ENCODE assay signal across 10 cellular contexts in the genomic region with DNA sequence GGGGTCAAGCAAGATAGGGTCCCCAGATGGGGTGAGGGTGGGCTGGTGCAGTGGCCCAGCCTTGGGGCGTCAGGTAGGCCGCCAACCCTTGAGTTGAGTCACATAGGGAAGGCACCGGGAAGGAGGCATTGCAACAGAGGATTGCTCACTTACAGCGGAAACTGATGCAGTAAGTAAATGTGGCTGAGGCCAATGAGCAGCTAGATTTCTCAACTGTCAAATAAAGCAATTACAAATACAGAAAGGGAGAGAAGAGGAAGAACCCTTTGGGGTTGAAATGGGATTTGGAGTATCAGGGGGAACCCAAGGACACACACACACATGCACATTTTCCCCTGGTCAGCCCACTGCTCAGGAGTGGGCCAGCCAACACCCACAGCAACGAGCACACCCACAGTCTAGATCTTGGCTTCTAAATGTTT. TPM values are rescaled to one million over a fixed set of nuclear protein-coding genes. Genes with fewer than 3 reads are reported as not detected.
DNase-seq lines count a peak whose midpoint lies in the region; ATAC-seq and TF ChIP-seq lines count a peak whose summit lies in the region.
"Had no signal": no experiment of that assay in that cellular context is flagged by ENCODE, and none has a peak within 500 bp of the region (broad histone marks: within the 10 kb centered on the region; RNA-seq: fewer than 3 reads in every experiment).

No MANE protein-coding gene starts in this region.

- intact Hi-C loops in dendritic cell treated with granulocyte-macrophage colony-stimulating factor and Interleukin-4, amounts not matched to agents 40 ng/mL and 50 ng/mL, for 4 days (cut with micrococcal nuclease): loop anchor here (5.0 kb wide), 1 partner anchor 34 kb away; no protein-coding TSS in a partner anchor
- intact Hi-C loops in mucosa of descending colon (cut with DNase I, micrococcal nuclease): no loop called here
- intact Hi-C loops in CD4-positive, alpha-beta memory T cell (cut with micrococcal nuclease): loop anchor here (5.0 kb wide), 1 partner anchor 34 kb away; no protein-coding TSS in a partner anchor

- POLR2A ChIA-PET in CD4-positive, alpha-beta memory T cell (lab: Charles Lee; ENCODE audit: partially characterized antibody): no interaction called here

- H3K27me3 ChIP-seq in CD4-positive, alpha-beta memory T cell (ENCODE audit: insufficient read depth, low read length): no peaks in the 10 kb centered on the region
- no peaks in the 10 kb centered on the region for H3K27me3 ChIP-seq in hepatocyte

- DNase-seq in NB4 (ENCODE audit: low read depth) (peak; percentile 95), mucosa of descending colon (no peak), hepatocyte (ENCODE audit: low spot score) (no peak), NCI-H1930 (lab: John Stamatoyannopoulos, UW) (no peak)
- no peak for DNase-seq in CD4-positive, alpha-beta memory T cell
- DNase-seq: NCI-H1105, SHP77 treated with DMSO at 0.1 percent for 48 hours had no signal

- no peaks in the 10 kb centered on the region for H3K36me3 Mint-ChIP-seq in dendritic cell treated with granulocyte-macrophage colony-stimulating factor and Interleukin-4, amounts not matched to agents 40 ng/mL and 50 ng/mL, for 4 days (ENCODE audit: low read depth)
- no peaks in the 10 kb centered on the region for H3K36me3 Mint-ChIP-seq in CD4-positive, alpha-beta memory T cell

- no peak overlapping the region for H3K4me3 Mint-ChIP-seq in dendritic cell treated with granulocyte-macrophage colony-stimulating factor and Interleukin-4, amounts not matched to agents 40 ng/mL and 50 ng/mL, for 4 days
- no peak overlapping the region for H3K4me3 Mint-ChIP-seq in CD4-positive, alpha-beta memory T cell

- H3K27ac Mint-ChIP-seq in dendritic cell treated with granulocyte-macrophage colony-stimulating factor and Interleukin-4, amounts not matched to agents 40 ng/mL and 50 ng/mL, for 4 days: peak overlapping the region; percentile 85
- peak overlapping the region in 2 of 7 donors; percentile 3 to 58 for H3K27ac Mint-ChIP-seq in CD4-positive, alpha-beta memory T cell

- 89% methylated on average over 5 of the region's 5 CpGs for WGBS in hepatocyte (ENCODE audit: low lambda C conversion rate, missing lambda C conversion rate)

- peaks cover 24% of the 10 kb centered on the region for H4K20me1 ChIP-seq in hepatocyte (ENCODE audit: insufficient read depth, poor library complexity, severe bottlenecking)

- H3K9me3 ChIP-seq in mucosa of descending colon: no peaks in the 10 kb centered on the region
- H3K9me3 ChIP-seq in CD4-positive, alpha-beta memory T cell (ENCODE audit: control insufficient read depth in 1 of 2, low read length in 2 of 2): no peaks in the 10 kb centered on the region
- H3K9me3 ChIP-seq in hepatocyte (ENCODE audit: low read depth): no peaks in the 10 kb centered on the region

- peaks cover 100% of the 10 kb centered on the region for H3K79me2 ChIP-seq in hepatocyte

- peaks cover 83% of the 10 kb centered on the region for H3K4me1 Mint-ChIP-seq in dendritic cell treated with granulocyte-macrophage colony-stimulating factor and Interleukin-4, amounts not matched to agents 40 ng/mL and 50 ng/mL, for 4 days (ENCODE audit: low read depth)
- H3K4me1 Mint-ChIP-seq in CD4-positive, alpha-beta memory T cell: peaks cover 40 to 75% (median 65%) of the 10 kb centered on the region in 4 donors

- TF ChIP-seq POLR2A in NB4 (IDR thresholded peaks at IDR 0.05; ENCODE audit: extremely low read depth, insufficient read length): no peak

- no peak overlapping the region for H3K4me2 ChIP-seq in hepatocyte

- H3K9me2 ChIP-seq in hepatocyte (replicated peaks; ENCODE audit: insufficient read depth): no peaks in the 10 kb centered on the region

- H3K27ac ChIP-seq in C4-2B (peak overlapping the region; percentile 27), hepatocyte (no peak overlapping the region)
- no peak overlapping the region for H3K27ac ChIP-seq in CD4-positive, alpha-beta memory T cell (ENCODE audit: low read depth, low read length)

- no peaks in the 10 kb centered on the region for H3K9me3 Mint-ChIP-seq in dendritic cell treated with granulocyte-macrophage colony-stimulating factor and Interleukin-4, amounts not matched to agents 40 ng/mL and 50 ng/mL, for 4 days
- no peaks in the 10 kb centered on the region for H3K9me3 Mint-ChIP-seq in CD4-positive, alpha-beta memory T cell

- peaks cover 11% of the 10 kb centered on the region for H3K4me1 ChIP-seq in mucosa of descending colon (ENCODE audit: low read depth)
- H3K4me1 ChIP-seq in CD4-positive, alpha-beta memory T cell (ENCODE audit: insufficient read depth, low read length): peaks cover 29% of the 10 kb centered on the region
- no peaks in the 10 kb centered on the region for H3K4me1 ChIP-seq in hepatocyte (ENCODE audit: insufficient read depth)

- ATAC-seq in mucosa of descending colon (peak; percentile 64), GM21529 (IDR thresholded peaks at IDR 0.05; ENCODE audit: unreplicated experiment) (no peak)

- H3K4me3 ChIP-seq in NB4 (ENCODE audit: low read depth, low read length): peak overlapping the region; percentile 35
- no peak overlapping the region for H3K4me3 ChIP-seq in mucosa of descending colon
- H3K4me3 ChIP-seq in CD4-positive, alpha-beta memory T cell (ENCODE audit: low read length in 2 of 2): no peak overlapping the region
- H3K4me3 ChIP-seq in hepatocyte: no peak overlapping the region

- H3K36me3 ChIP-seq in mucosa of descending colon (ENCODE audit: low read depth) (no peaks in the 10 kb centered on the region), hepatocyte (replicated peaks; ENCODE audit: insufficient read depth, low read depth) (no peaks in the 10 kb centered on the region)
- H3K36me3 ChIP-seq in CD4-positive, alpha-beta memory T cell (ENCODE audit: insufficient read depth, low read length): no peaks in the 10 kb centered on the region

- CTCF ChIA-PET in CD4-positive, alpha-beta memory T cell (lab: Charles Lee; ENCODE audit: partially characterized antibody): no interaction called here

- no peaks in the 10 kb centered on the region for H3K27me3 Mint-ChIP-seq in dendritic cell treated with granulocyte-macrophage colony-stimulating factor and Interleukin-4, amounts not matched to agents 40 ng/mL and 50 ng/mL, for 4 days
- no peaks in the 10 kb centered on the region for H3K27me3 Mint-ChIP-seq in CD4-positive, alpha-beta memory T cell

- TF ChIP-seq CTCF in C4-2B (conservative IDR thresholded peaks at IDR 0.05) (no peak), NB4 (IDR thresholded peaks at IDR 0.05; ENCODE audit: low read depth, low read length) (no peak), mucosa of descending colon (IDR thresholded peaks at IDR 0.05) (no peak), hepatocyte (IDR thresholded peaks at IDR 0.05; ENCODE audit: poor library complexity) (no peak)

- no peak overlapping the region for H2AFZ ChIP-seq in hepatocyte

RNA-seq across cellular contexts. Expression of gene CHSY1, which starts 44.0 kb away (rescaled TPM):
- total RNA-seq in mucosa of descending colon: 10 to 100 TPM in 2 of 3 donors, 1 to 10 TPM in 1; 7.7 to 15.5 (median 12.6) TPM
- total RNA-seq in CD4-positive, alpha-beta memory T cell: 10 to 100 TPM; 11.1 to 11.9 TPM
- polyA plus RNA-seq in CD4-positive, alpha-beta memory T cell: 1 to 10 TPM in 1 of 2 donors, under 1 TPM in 1; 0.64 to 2.7 TPM
- total RNA-seq in hepatocyte: 26.2 and 27.8 TPM in 2 replicates
- 20.4 and 22.5 TPM in 2 replicates for polyA plus RNA-seq in hepatocyte

Comparison
In these comparisons a context has a peak if more than half of its experiments do, and no peak if none do; other contexts are left out.
1. intact Hi-C loops: an anchor here in dendritic cell treated with granulocyte-macrophage colony-stimulating factor and Interleukin-4, amounts not matched to agents 40 ng/mL and 50 ng/mL, for 4 days (5.0 kb wide) and CD4-positive, alpha-beta memory T cell (5.0 kb wide); none called in mucosa of descending colon.